Comparison of ENCODE assay signal across 1 cellular context in the genomic region with DNA sequence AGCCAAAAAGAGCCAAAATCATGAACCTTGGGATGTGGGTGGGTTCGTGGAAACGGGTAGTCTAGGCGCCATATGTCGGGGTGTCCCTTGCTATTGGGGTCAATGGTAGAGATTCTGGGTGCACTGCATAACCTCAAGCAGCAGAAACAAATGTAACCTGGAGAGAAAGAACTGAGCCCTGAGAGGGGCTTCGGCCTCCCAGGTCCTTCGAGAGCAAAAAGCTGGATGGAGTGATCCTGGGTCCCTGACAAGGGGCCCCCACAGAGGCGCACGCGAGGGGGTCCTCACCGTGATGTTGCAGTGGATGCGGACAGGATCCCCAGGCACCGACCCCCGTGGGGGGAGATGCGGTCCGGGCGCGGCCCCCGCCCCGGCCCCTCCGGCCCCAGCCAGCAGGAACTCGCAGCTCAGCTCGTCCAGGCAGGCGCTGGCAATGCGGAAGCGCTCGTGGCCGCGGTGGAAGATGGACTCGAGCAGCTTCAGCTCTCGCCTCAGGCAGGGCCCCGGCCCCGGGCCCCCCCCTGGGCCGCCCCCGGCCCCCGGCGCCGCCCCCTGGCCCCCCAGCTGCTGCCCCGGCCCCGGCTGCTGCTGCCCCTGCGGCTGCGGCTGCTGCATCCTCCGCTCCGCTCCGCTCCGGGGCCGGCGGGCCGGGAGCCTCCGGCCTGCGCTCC.
TF ChIP-seq lines count a peak whose summit lies in the region.

No MANE protein-coding gene starts in this region.

TF ChIP-seq in endothelial cell of umbilical vein, 7 proteins besides CTCF, POLR2A, EP300 and RAD21:
- TF ChIP-seq FOS (IDR thresholded peaks at IDR 0.05; ENCODE audit: borderline replicate concordance, insufficient read depth, low read length) (no peak), POLR2AphosphoS5 (IDR thresholded peaks at IDR 0.05; ENCODE audit: insufficient read depth, low read depth, low read length) (peak; percentile 12)
